In genomic region chr10:78478919-78479318, GRCh38 we compare ENCODE assay signal across 32 cellular contexts.
"Had no signal": no experiment of that assay in that cellular context is flagged by ENCODE, and none has a peak within 500 bp of the region (broad histone marks: within the 10 kb centered on the region; RNA-seq: fewer than 3 reads in every experiment).

No MANE protein-coding gene starts in this region.

- H3K27ac ChIP-seq: ascending aorta, breast epithelium, cardiac muscle cell, colonic mucosa, epithelial cell of prostate had no signal

- H3K27me3 ChIP-seq: ascending aorta, breast epithelium, cardiac muscle cell, colonic mucosa had no signal

- H3K36me3 Mint-ChIP-seq: activated naive CD4-positive, alpha-beta T cell treated with anti-CD3 and anti-CD28 coated beads, Interleukin-2, amount 10 ng/mL, durations not matched to agents 7 days and 5 days; activated naive CD4-positive, alpha-beta T cell treated with anti-CD3 and anti-CD28 coated beads, Interleukin-2, amount 50 U/mL, for 72 hours; activated naive CD8-positive, alpha-beta T cell treated with anti-CD3 and anti-CD28 coated beads, Interleukin-2, amount 10 ng/mL, durations not matched to agents 7 days and 5 days; brain had no signal

- H3K9me3 Mint-ChIP-seq: activated CD4-positive, alpha-beta T cell treated with anti-CD3 and anti-CD28 coated beads, Interleukin-2, amount 10 ng/mL, durations not matched to agents 7 days and 5 days; activated naive CD4-positive, alpha-beta T cell treated with anti-CD3 and anti-CD28 coated beads, Interleukin-2, amount 10 ng/mL, durations not matched to agents 7 days and 5 days; activated naive CD4-positive, alpha-beta T cell treated with anti-CD3 and anti-CD28 coated beads, Interleukin-2, amount 50 U/mL, for 72 hours; activated naive CD8-positive, alpha-beta T cell treated with anti-CD3 and anti-CD28 coated beads, Interleukin-2, amount 10 ng/mL, durations not matched to agents 7 days and 5 days; activated T-cell treated with anti-CD3 and anti-CD28 coated beads, Interleukin-2, amount 50 U/mL, for 24 hours; activated T-cell treated with anti-CD3 and anti-CD28 coated beads, Interleukin-2, amount 50 U/mL, for 72 hours; T-helper 2 cell treated with Interferon-gamma antibody and Interleukin-4, amounts not matched to agents 5 μg/mL and 100 μg/mL, for 36 hours had no signal

- H3K9me3 ChIP-seq: ascending aorta, breast epithelium, colonic mucosa had no signal

- H3K4me3 Mint-ChIP-seq: activated CD4-positive, alpha-beta T cell treated with anti-CD3 and anti-CD28 coated beads for 36 hours; activated CD4-positive, alpha-beta T cell treated with anti-CD3 and anti-CD28 coated beads, Interleukin-2, amount 10 ng/mL, durations not matched to agents 7 days and 5 days; activated naive CD4-positive, alpha-beta T cell treated with anti-CD3 and anti-CD28 coated beads, Interleukin-2, amount 10 ng/mL, durations not matched to agents 7 days and 5 days; activated naive CD8-positive, alpha-beta T cell treated with anti-CD3 and anti-CD28 coated beads, Interleukin-2, amount 10 ng/mL, durations not matched to agents 7 days and 5 days; activated T-cell treated with anti-CD3 and anti-CD28 coated beads, Interleukin-2, amount 50 U/mL, for 24 hours; activated T-cell treated with anti-CD3 and anti-CD28 coated beads, Interleukin-2, amount 50 U/mL, for 72 hours; brain; T-helper 17 cell; T-helper 2 cell treated with Interferon-gamma antibody and Interleukin-4, amounts not matched to agents 5 μg/mL and 100 μg/mL, for 36 hours had no signal

- DNase-seq: activated CD4-positive, alpha-beta T cell treated with anti-CD3 and anti-CD28 coated beads for 36 hours; activated CD4-positive, alpha-beta T cell treated with anti-CD3 and anti-CD28 coated beads, Interleukin-2, amount 10 ng/mL, durations not matched to agents 7 days and 5 days; activated CD4-positive, alpha-beta T cell treated with anti-CD3 and anti-CD28 coated beads, Interleukin-2, amount 50 U/mL, for 48 hours; activated CD4-positive, CD25-positive, alpha-beta regulatory T cell; activated CD4-positive, CD25-positive, alpha-beta regulatory T cell treated with anti-CD3 and anti-CD28 coated beads, Interleukin-2, amount 50 U/mL, for 72 hours; activated CD8-positive, alpha-beta memory T cell treated with anti-CD3 and anti-CD28 coated beads, Interleukin-2, amount 50 U/mL, for 48 hours; activated gamma-delta T cell; activated naive CD4-positive, alpha-beta T cell; activated naive CD4-positive, alpha-beta T cell treated with anti-CD3 and anti-CD28 coated beads, Interleukin-2, amount 10 ng/mL, durations not matched to agents 7 days and 5 days; activated naive CD8-positive, alpha-beta T cell treated with anti-CD3 and anti-CD28 coated beads, Interleukin-2, amount 10 ng/mL, durations not matched to agents 7 days and 5 days; activated T-cell treated with anti-CD3 and anti-CD28 coated beads for 4 hours; activated T-cell treated with anti-CD3 and anti-CD28 coated beads, Interleukin-2, amount 50 U/mL, for 24 hours; activated T-cell treated with anti-CD3 and anti-CD28 coated beads, Interleukin-2, amount 50 U/mL, for 72 hours; central memory CD4-positive, alpha-beta T cell; cerebellar nuclear complex; colonic mucosa; effector CD8-positive, alpha-beta T cell; foreskin fibroblast; head of caudate nucleus; T-helper 1 cell; T-helper 17 cell; T1000 had no signal

- H3K4me1 ChIP-seq: ascending aorta, breast epithelium, colonic mucosa had no signal

- H3K36me3 ChIP-seq: ascending aorta, breast epithelium, cardiac muscle cell, colonic mucosa had no signal

- ATAC-seq: activated CD4-positive, alpha-beta T cell treated with anti-CD3 and anti-CD28 coated beads for 36 hours; activated naive CD4-positive, alpha-beta T cell treated with anti-CD3 and anti-CD28 coated beads, Interleukin-2, amount 50 U/mL, for 72 hours; activated T-cell treated with anti-CD3 and anti-CD28 coated beads, Interleukin-2, amount 50 U/mL, for 72 hours; T-helper 17 cell had no signal

- H3K27ac Mint-ChIP-seq: activated CD4-positive, alpha-beta T cell treated with anti-CD3 and anti-CD28 coated beads for 36 hours; activated CD4-positive, alpha-beta T cell treated with anti-CD3 and anti-CD28 coated beads, Interleukin-2, amount 10 ng/mL, durations not matched to agents 7 days and 5 days; activated naive CD4-positive, alpha-beta T cell treated with anti-CD3 and anti-CD28 coated beads, Interleukin-2, amount 10 ng/mL, durations not matched to agents 7 days and 5 days; activated naive CD4-positive, alpha-beta T cell treated with anti-CD3 and anti-CD28 coated beads, Interleukin-2, amount 50 U/mL, for 72 hours; activated naive CD8-positive, alpha-beta T cell treated with anti-CD3 and anti-CD28 coated beads, Interleukin-2, amount 10 ng/mL, durations not matched to agents 7 days and 5 days; activated T-cell treated with anti-CD3 and anti-CD28 coated beads, Interleukin-2, amount 50 U/mL, for 24 hours; activated T-cell treated with anti-CD3 and anti-CD28 coated beads, Interleukin-2, amount 50 U/mL, for 72 hours; brain; T-helper 17 cell; T-helper 2 cell treated with Interferon-gamma antibody and Interleukin-4, amounts not matched to agents 5 μg/mL and 100 μg/mL, for 36 hours had no signal

- H3K4me3 ChIP-seq: ascending aorta, breast epithelium, cardiac muscle cell, colonic mucosa had no signal

- FAIRE-seq: endometrium, endothelial cell of umbilical vein, frontal cortex had no signal

- H3K4me1 Mint-ChIP-seq: activated CD4-positive, alpha-beta T cell treated with anti-CD3 and anti-CD28 coated beads for 36 hours; activated CD4-positive, alpha-beta T cell treated with anti-CD3 and anti-CD28 coated beads, Interleukin-2, amount 10 ng/mL, durations not matched to agents 7 days and 5 days; activated naive CD4-positive, alpha-beta T cell treated with anti-CD3 and anti-CD28 coated beads, Interleukin-2, amount 10 ng/mL, durations not matched to agents 7 days and 5 days; activated naive CD8-positive, alpha-beta T cell treated with anti-CD3 and anti-CD28 coated beads, Interleukin-2, amount 10 ng/mL, durations not matched to agents 7 days and 5 days had no signal
